ENCODE assay signal across 9 cellular contexts in the genomic region with DNA sequence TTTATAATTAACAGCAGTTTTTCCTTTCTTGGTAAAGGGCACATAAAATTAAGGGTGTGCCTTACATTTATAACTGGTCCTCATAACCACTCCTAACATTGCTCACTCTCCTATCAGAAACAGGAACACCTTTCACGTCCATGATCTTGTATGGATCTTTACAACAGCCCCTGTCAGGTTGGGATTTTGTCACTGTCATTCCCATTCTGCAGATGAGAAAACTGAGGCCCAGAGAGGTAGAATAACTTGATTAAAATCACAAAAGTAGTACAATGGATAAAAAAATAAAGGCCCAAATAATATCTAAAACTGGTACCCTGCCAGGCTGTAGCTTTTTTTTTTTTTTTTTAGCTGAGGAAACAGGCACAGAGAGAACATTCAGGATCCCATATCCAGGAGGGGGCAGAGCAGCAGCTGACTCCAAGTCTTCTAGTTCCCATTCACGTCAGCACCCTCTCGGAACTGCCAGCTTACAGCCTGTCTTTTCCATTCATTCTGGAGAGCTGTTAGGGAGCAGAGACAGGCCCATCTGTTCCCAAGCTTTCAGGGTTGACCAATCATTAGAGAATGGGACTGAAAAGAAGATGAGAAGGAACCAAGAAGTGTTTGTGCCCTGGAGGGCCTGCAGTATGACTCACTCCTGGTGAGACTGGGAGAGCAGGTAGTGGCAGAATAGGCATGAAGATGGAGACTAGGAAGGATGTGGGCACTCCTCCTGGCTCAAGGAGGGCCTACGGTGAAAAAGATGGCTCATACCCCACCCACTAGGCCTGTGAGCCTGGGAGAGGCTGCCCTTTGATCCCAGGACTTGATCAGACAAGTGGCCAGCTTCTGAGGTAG. TPM values are rescaled to one million over a fixed set of nuclear protein-coding genes. Genes with fewer than 3 reads are reported as not detected.
DNase-seq lines count a peak whose midpoint lies in the region; ATAC-seq and TF ChIP-seq lines count a peak whose summit lies in the region.
"Had no signal": no experiment of that assay in that cellular context is flagged by ENCODE, and none has a peak within 500 bp of the region (broad histone marks: within the 10 kb centered on the region; RNA-seq: fewer than 3 reads in every experiment).

No MANE protein-coding gene starts in this region.

- CTCF ChIA-PET in RWPE1 (lab: Yijun Ruan, JAX), result no interaction called here

- H3K27ac ChIP-seq in RWPE1, result peak overlapping the region; percentile 81

- DNase-seq in GM04503 (ENCODE audit: low read depth), result peak; percentile 20
- peak; percentile 73 for DNase-seq in RWPE1 (ENCODE audit: low spot score)
- peak; percentile 46 for DNase-seq in fibroblast of mammary gland (ENCODE audit: low read depth)
- peak; percentile 4 for DNase-seq in occipital lobe (lab: John Stamatoyannopoulos, UW)

- no peak for ATAC-seq in HG02678 (IDR thresholded peaks at IDR 0.05; ENCODE audit: unreplicated experiment)
- no peak for ATAC-seq in HG03439 (IDR thresholded peaks at IDR 0.05; ENCODE audit: unreplicated experiment)
- no peak for ATAC-seq in HG03139 (IDR thresholded peaks at IDR 0.05; ENCODE audit: unreplicated experiment)
- ATAC-seq in HG03159 (IDR thresholded peaks at IDR 0.05; ENCODE audit: unreplicated experiment), result no peak

- H3K4me3 ChIP-seq in fibroblast of mammary gland (ENCODE audit: control insufficient read depth, low read depth, low read length), result no peak overlapping the region

- TF ChIP-seq CTCF in RWPE1 (conservative IDR thresholded peaks at IDR 0.05; ENCODE audit: low read depth), result no peak; the same call in 1 of the 2 replicates
- TF ChIP-seq CTCF in fibroblast of mammary gland (conservative IDR thresholded peaks at IDR 0.05; ENCODE audit: control insufficient read depth, insufficient read depth, low read depth, low read length), result no peak

- POLR2A ChIA-PET in RWPE1 (lab: Yijun Ruan, JAX; ENCODE audit: low non-redundant PET), result no interaction called here

RNA-seq across cellular contexts. Expression of a gene that starts 7.3 kb away (rescaled TPM):
- total RNA-seq in occipital lobe, result 2.8 TPM

RNA-seq across cellular contexts. Expression of a gene that starts 20.3 kb away (rescaled TPM):
- 0.16 TPM for total RNA-seq in occipital lobe

RNA-seq across cellular contexts. Expression of a gene that starts 57.7 kb away (rescaled TPM):
- total RNA-seq in occipital lobe, result not detected
- total RNA-seq: mononuclear cell had no signal

Comparison
In these comparisons a context has a peak if more than half of its experiments do, and no peak if none do; other contexts are left out.
1. DNase-seq: peak in every context shown above with its lines; median percentile 73 in RWPE1; 46 in fibroblast of mammary gland; 20 in GM04503; 4 in occipital lobe.